In genomic region chr2:27890146-27891062, GRCh38 we compare ENCODE assay signal across 1 cellular context.
A peak's percentile ranks its signal among the peaks of the same experiment; 100 is the strongest.
TF ChIP-seq lines count a peak whose summit lies in the region.

BABAM2 (plus strand) TSS chr2:27890729; CDS start chr2:27894557, 3,828 bp downstream.
RBKS (minus strand) TSS chr2:27890387; CDS start chr2:27890345, 42 bp downstream.

TF ChIP-seq in HepG2, 621 proteins besides CTCF, POLR2A, EP300 and RAD21 (continued from another document and continues in another):
- TF ChIP-seq, protein P1, sequence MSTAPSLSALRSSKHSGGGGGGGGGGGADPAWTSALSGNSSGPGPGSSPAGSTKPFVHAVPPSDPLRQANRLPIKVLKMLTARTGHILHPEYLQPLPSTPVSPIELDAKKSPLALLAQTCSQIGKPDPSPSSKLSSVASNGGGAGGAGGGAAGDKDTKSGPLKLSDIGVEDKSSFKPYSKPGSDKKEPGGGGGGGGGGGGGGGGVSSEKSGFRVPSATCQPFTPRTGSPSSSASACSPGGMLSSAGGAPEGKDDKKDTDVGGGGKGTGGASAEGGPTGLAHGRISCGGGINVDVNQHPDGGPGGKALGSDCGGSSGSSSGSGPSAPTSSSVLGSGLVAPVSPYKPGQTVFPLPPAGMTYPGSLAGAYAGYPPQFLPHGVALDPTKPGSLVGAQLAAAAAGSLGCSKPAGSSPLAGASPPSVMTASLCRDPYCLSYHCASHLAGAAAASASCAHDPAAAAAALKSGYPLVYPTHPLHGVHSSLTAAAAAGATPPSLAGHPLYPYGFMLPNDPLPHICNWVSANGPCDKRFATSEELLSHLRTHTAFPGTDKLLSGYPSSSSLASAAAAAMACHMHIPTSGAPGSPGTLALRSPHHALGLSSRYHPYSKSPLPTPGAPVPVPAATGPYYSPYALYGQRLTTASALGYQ (CRISPR knock-in tag; IDR thresholded peaks at IDR 0.05), result peak; percentile 52; the same call in 1 of the 2 replicates
- TF ChIP-seq ELF1 (CRISPR knock-in tag; IDR thresholded peaks at IDR 0.05) (peak; percentile 71), FOXP1 (IDR thresholded peaks at IDR 0.05) (no peak), FOXP1 (CRISPR knock-in tag; IDR thresholded peaks at IDR 0.05) (peak; percentile 43), SMAD1 (CRISPR knock-in tag; IDR thresholded peaks at IDR 0.05; ENCODE audit: borderline replicate concordance, low read depth) (peak; percentile 100), ZFY (CRISPR knock-in tag; IDR thresholded peaks at IDR 0.05) (peak; percentile 80; the same call in 1 of the 2 replicates), ZNF367 (CRISPR knock-in tag; IDR thresholded peaks at IDR 0.05; ENCODE audit: borderline replicate concordance) (no peak; the same call in 1 of the 2 replicates), RFXANK (CRISPR knock-in tag; IDR thresholded peaks at IDR 0.05) (no peak), MLX (CRISPR knock-in tag; IDR thresholded peaks at IDR 0.05) (no peak), ZNF124 (CRISPR knock-in tag; IDR thresholded peaks at IDR 0.05) (peak; percentile 88), JUN (CRISPR knock-in tag; IDR thresholded peaks at IDR 0.05) (no peak), NFE2 (CRISPR knock-in tag; IDR thresholded peaks at IDR 0.05) (no peak), ZNF350 (CRISPR knock-in tag; IDR thresholded peaks at IDR 0.05; ENCODE audit: borderline replicate concordance, low read depth) (peak; percentile 93), ZFP41 (CRISPR knock-in tag; IDR thresholded peaks at IDR 0.05; ENCODE audit: borderline replicate concordance) (peak; percentile 96; the same call in 1 of the 2 replicates), ZNF749 (CRISPR knock-in tag; IDR thresholded peaks at IDR 0.05; ENCODE audit: borderline replicate concordance) (no peak), ZNF639 (CRISPR knock-in tag; conservative IDR thresholded peaks at IDR 0.05) (peak; percentile 67; the same call in 1 of the 2 replicates), NFIB (CRISPR knock-in tag; IDR thresholded peaks at IDR 0.05; ENCODE audit: borderline replicate concordance) (no peak), PPARG (CRISPR knock-in tag; conservative IDR thresholded peaks at IDR 0.05) (peak; percentile 67), TMF1 (CRISPR knock-in tag; IDR thresholded peaks at IDR 0.05; ENCODE audit: low read depth) (peak; percentile 93; the same call in 1 of the 2 replicates), MLLT10 (CRISPR knock-in tag; IDR thresholded peaks at IDR 0.05) (no peak), ZSCAN9 (CRISPR knock-in tag; IDR thresholded peaks at IDR 0.05; ENCODE audit: borderline replicate concordance) (peak; percentile 68; the same call in 1 of the 2 replicates), LCORL (IDR thresholded peaks at IDR 0.05) (no peak), LCORL (CRISPR knock-in tag; IDR thresholded peaks at IDR 0.05) (peak; percentile 82), REXO4 (CRISPR knock-in tag; IDR thresholded peaks at IDR 0.05; ENCODE audit: borderline replicate concordance) (no peak), ZBTB7A (CRISPR knock-in tag; IDR thresholded peaks at IDR 0.05) (peak; percentile 54; the same call in 1 of the 2 replicates), POLR2AphosphoS2 (IDR thresholded peaks at IDR 0.05; ENCODE audit: low read depth, low read length) (no peak), ZNF674 (CRISPR knock-in tag; IDR thresholded peaks at IDR 0.05; ENCODE audit: low read depth) (peak; percentile 92; the same call in 1 of the 2 replicates), NFE2L2 (IDR thresholded peaks at IDR 0.05; ENCODE audit: low read length) (no peak), SKI (IDR thresholded peaks at IDR 0.05; ENCODE audit: partially characterized antibody) (peak; percentile 87), ZFYVE20 (CRISPR knock-in tag; IDR thresholded peaks at IDR 0.05; ENCODE audit: borderline replicate concordance, low read depth) (no peak; the same call in 1 of the 2 replicates), NR2F6 (IDR thresholded peaks at IDR 0.05) (peak; percentile 100), NR2F6 (CRISPR knock-in tag; IDR thresholded peaks at IDR 0.05) (peak; percentile 100), MYPOP (CRISPR knock-in tag; IDR thresholded peaks at IDR 0.05) (peak; percentile 69; the same call in 1 of the 2 replicates), ZNF292 (CRISPR knock-in tag; IDR thresholded peaks at IDR 0.05; ENCODE audit: borderline replicate concordance, low read depth) (peak; percentile 82), AKAP8 (CRISPR knock-in tag; IDR thresholded peaks at IDR 0.05) (peak; percentile 20; the same call in 1 of the 2 replicates), SUZ12 (IDR thresholded peaks at IDR 0.05; ENCODE audit: low read depth, low read length) (no peak), ZNF432 (CRISPR knock-in tag; IDR thresholded peaks at IDR 0.05; ENCODE audit: borderline replicate concordance) (no peak), ZFX (CRISPR knock-in tag; IDR thresholded peaks at IDR 0.05; ENCODE audit: low read depth) (peak; percentile 86), ZNF543 (CRISPR knock-in tag; IDR thresholded peaks at IDR 0.05) (peak; percentile 27; the same call in 1 of the 2 replicates)
- TF ChIP-seq, protein P2, sequence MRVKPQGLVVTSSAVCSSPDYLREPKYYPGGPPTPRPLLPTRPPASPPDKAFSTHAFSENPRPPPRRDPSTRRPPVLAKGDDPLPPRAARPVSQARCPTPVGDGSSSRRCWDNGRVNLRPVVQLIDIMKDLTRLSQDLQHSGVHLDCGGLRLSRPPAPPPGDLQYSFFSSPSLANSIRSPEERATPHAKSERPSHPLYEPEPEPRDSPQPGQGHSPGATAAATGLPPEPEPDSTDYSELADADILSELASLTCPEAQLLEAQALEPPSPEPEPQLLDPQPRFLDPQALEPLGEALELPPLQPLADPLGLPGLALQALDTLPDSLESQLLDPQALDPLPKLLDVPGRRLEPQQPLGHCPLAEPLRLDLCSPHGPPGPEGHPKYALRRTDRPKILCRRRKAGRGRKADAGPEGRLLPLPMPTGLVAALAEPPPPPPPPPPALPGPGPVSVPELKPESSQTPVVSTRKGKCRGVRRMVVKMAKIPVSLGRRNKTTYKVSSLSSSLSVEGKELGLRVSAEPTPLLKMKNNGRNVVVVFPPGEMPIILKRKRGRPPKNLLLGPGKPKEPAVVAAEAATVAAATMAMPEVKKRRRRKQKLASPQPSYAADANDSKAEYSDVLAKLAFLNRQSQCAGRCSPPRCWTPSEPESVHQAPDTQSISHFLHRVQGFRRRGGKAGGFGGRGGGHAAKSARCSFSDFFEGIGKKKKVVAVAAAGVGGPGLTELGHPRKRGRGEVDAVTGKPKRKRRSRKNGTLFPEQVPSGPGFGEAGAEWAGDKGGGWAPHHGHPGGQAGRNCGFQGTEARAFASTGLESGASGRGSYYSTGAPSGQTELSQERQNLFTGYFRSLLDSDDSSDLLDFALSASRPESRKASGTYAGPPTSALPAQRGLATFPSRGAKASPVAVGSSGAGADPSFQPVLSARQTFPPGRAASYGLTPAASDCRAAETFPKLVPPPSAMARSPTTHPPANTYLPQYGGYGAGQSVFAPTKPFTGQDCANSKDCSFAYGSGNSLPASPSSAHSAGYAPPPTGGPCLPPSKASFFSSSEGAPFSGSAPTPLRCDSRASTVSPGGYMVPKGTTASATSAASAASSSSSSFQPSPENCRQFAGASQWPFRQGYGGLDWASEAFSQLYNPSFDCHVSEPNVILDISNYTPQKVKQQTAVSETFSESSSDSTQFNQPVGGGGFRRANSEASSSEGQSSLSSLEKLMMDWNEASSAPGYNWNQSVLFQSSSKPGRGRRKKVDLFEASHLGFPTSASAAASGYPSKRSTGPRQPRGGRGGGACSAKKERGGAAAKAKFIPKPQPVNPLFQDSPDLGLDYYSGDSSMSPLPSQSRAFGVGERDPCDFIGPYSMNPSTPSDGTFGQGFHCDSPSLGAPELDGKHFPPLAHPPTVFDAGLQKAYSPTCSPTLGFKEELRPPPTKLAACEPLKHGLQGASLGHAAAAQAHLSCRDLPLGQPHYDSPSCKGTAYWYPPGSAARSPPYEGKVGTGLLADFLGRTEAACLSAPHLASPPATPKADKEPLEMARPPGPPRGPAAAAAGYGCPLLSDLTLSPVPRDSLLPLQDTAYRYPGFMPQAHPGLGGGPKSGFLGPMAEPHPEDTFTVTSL (CRISPR knock-in tag; IDR thresholded peaks at IDR 0.05; ENCODE audit: borderline replicate concordance), result 0 out of 2 replicates have a peak, but pooled peaks have one; percentile 3
- TF ChIP-seq, protein P3, sequence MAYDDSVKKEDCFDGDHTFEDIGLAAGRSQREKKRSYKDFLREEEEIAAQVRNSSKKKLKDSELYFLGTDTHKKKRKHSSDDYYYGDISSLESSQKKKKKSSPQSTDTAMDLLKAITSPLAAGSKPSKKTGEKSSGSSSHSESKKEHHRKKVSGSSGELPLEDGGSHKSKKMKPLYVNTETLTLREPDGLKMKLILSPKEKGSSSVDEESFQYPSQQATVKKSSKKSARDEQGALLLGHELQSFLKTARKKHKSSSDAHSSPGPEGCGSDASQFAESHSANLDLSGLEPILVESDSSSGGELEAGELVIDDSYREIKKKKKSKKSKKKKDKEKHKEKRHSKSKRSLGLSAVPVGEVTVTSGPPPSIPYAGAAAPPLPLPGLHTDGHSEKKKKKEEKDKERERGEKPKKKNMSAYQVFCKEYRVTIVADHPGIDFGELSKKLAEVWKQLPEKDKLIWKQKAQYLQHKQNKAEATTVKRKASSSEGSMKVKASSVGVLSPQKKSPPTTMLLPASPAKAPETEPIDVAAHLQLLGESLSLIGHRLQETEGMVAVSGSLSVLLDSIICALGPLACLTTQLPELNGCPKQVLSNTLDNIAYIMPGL (CRISPR knock-in tag; IDR thresholded peaks at IDR 0.05; ENCODE audit: borderline replicate concordance in 1 of 2, low read depth in 1 of 2), result peak; percentile 93
- TF ChIP-seq, protein P4, sequence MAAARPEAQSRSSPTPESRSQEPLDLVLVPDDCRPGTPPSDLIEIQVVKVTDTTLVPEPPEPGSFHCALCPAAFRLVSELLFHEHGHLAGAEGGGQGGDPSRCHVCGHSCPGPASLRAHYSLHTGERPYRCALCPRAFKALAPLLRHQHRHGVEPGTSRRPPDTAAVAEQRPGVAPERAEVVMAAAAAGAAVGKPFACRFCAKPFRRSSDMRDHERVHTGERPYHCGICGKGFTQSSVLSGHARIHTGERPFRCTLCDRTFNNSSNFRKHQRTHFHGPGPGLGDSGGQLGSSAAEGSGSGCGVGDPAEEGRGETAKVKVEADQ (CRISPR knock-in tag; IDR thresholded peaks at IDR 0.05; ENCODE audit: borderline replicate concordance), result peak; percentile 94; the same call in 1 of the 2 replicates
- TF ChIP-seq, protein P5, sequence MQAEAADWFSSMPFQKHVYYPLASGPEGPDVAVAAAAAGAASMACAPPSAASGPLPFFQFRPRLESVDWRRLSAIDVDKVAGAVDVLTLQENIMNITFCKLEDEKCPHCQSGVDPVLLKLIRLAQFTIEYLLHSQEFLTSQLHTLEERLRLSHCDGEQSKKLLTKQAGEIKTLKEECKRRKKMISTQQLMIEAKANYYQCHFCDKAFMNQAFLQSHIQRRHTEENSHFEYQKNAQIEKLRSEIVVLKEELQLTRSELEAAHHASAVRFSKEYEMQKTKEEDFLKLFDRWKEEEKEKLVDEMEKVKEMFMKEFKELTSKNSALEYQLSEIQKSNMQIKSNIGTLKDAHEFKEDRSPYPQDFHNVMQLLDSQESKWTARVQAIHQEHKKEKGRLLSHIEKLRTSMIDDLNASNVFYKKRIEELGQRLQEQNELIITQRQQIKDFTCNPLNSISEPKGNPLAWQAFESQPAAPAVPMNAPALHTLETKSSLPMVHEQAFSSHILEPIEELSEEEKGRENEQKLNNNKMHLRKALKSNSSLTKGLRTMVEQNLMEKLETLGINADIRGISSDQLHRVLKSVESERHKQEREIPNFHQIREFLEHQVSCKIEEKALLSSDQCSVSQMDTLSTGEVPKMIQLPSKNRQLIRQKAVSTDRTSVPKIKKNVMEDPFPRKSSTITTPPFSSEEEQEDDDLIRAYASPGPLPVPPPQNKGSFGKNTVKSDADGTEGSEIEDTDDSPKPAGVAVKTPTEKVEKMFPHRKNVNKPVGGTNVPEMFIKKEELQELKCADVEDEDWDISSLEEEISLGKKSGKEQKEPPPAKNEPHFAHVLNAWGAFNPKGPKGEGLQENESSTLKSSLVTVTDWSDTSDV (CRISPR knock-in tag; IDR thresholded peaks at IDR 0.05), result peak; percentile 87; the same call in 1 of the 2 replicates
- TF ChIP-seq, protein P6, sequence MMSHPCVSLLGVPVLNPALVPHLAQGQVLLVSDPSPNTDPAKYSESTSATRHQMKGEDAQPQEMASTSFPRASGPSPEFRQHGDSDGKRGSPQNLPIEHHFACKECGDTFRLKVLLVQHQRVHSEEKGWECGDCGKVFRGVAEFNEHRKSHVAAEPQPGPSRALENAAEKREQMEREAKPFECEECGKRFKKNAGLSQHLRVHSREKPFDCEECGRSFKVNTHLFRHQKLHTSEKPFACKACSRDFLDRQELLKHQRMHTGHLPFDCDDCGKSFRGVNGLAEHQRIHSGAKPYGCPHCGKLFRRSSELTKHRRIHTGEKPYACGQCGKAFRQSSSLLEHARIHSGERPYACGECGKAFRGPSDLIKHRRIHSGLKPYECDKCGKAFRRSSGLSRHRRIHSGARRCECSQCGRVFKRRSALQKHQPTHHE (CRISPR knock-in tag; IDR thresholded peaks at IDR 0.05; ENCODE audit: borderline replicate concordance), result no peak; the same call in 1 of the 2 replicates
- TF ChIP-seq, protein P7, sequence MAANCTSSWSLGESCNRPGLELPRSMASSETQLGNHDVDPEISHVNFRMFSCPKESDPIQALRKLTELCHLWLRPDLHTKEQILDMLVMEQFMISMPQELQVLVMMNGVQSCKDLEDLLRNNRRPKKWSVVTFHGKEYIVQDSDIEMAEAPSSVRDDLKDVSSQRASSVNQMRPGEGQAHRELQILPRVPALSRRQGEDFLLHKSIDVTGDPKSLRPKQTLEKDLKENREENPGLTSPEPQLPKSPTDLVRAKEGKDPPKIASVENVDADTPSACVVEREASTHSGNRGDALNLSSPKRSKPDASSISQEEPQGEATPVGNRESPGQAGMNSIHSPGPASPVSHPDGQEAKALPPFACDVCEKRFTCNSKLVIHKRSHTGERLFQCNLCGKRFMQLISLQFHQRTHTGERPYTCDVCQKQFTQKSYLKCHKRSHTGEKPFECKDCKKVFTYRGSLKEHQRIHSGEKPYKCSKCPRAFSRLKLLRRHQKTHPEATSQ (CRISPR knock-in tag; IDR thresholded peaks at IDR 0.05; ENCODE audit: borderline replicate concordance), result peak; percentile 96; the same call in 1 of the 2 replicates
